Comparison of ENCODE assay signal across 1 cellular context in genomic region chr7:158595068-158595467, GRCh38.
TF ChIP-seq lines count a peak whose summit lies in the region.

No MANE protein-coding gene starts in this region.

TF ChIP-seq in K562, 482 proteins besides CTCF, POLR2A, EP300 and RAD21 (continued from another document):
- TF ChIP-seq RERE (CRISPR knock-in tag; IDR thresholded peaks at IDR 0.05; ENCODE audit: borderline replicate concordance) = no peak
- TF ChIP-seq KLF13 (tag; IDR thresholded peaks at IDR 0.05; ENCODE audit: borderline replicate concordance, low read depth) = no peak
- peak; percentile 25; the same call in 1 of the 2 replicates for TF ChIP-seq ZKSCAN1 (IDR thresholded peaks at IDR 0.05; ENCODE audit: low read depth, low read length)
- no peak for TF ChIP-seq HMBOX1 (IDR thresholded peaks at IDR 0.05)
- TF ChIP-seq NR2F6 (CRISPR knock-in tag; IDR thresholded peaks at IDR 0.05) = no peak
- TF ChIP-seq NCOA6 (IDR thresholded peaks at IDR 0.05) = no peak
- no peak for TF ChIP-seq ZNF324 (CRISPR knock-in tag; IDR thresholded peaks at IDR 0.05)
- TF ChIP-seq SP2 (IDR thresholded peaks at IDR 0.05; ENCODE audit: extremely low read depth, low read depth, low read length, poor library complexity, severe bottlenecking) = peak; percentile 24
- TF ChIP-seq ZNF76 (CRISPR knock-in tag; IDR thresholded peaks at IDR 0.05; ENCODE audit: borderline replicate concordance) = no peak
- TF ChIP-seq XRCC5 (IDR thresholded peaks at IDR 0.05; ENCODE audit: low read depth, low read length) = no peak
- no peak for TF ChIP-seq TCF15 (CRISPR knock-in tag; IDR thresholded peaks at IDR 0.05)
- TF ChIP-seq GATA2 (CRISPR knock-in tag; IDR thresholded peaks at IDR 0.05) = no peak
- no peak for TF ChIP-seq HOXB6 (CRISPR knock-in tag; IDR thresholded peaks at IDR 0.05; ENCODE audit: borderline replicate concordance)
- no peak for TF ChIP-seq ZBTB5 (IDR thresholded peaks at IDR 0.05)
- TF ChIP-seq NR2C1 (IDR thresholded peaks at IDR 0.05) = no peak
- no peak for TF ChIP-seq NR2C1 (tag; IDR thresholded peaks at IDR 0.05)
- TF ChIP-seq ZNF253 (CRISPR knock-in tag; conservative IDR thresholded peaks at IDR 0.05) = no peak
- no peak for TF ChIP-seq ATF4 (CRISPR knock-in tag; IDR thresholded peaks at IDR 0.05)
- no peak for TF ChIP-seq ZNF316 (IDR thresholded peaks at IDR 0.05)
- no peak for TF ChIP-seq ZNF644 (tag; IDR thresholded peaks at IDR 0.05; ENCODE audit: low read depth)
- no peak for TF ChIP-seq MYNN (IDR thresholded peaks at IDR 0.05)
- TF ChIP-seq MYNN (CRISPR knock-in tag; IDR thresholded peaks at IDR 0.05) = no peak
- TF ChIP-seq NONO (IDR thresholded peaks at IDR 0.05; ENCODE audit: low read depth in 2 of 2, low read length in 1 of 2) = no peak
- no peak for TF ChIP-seq MBD2 (IDR thresholded peaks at IDR 0.05; ENCODE audit: borderline replicate concordance, low read depth)
- TF ChIP-seq NEUROD1 (IDR thresholded peaks at IDR 0.05; ENCODE audit: borderline replicate concordance, low read depth, low read length, partially characterized antibody) = no peak
- no peak for TF ChIP-seq ZNF707 (CRISPR knock-in tag; conservative IDR thresholded peaks at IDR 0.05)
